Comparison of ENCODE assay signal across 8 cellular contexts in the genomic region with DNA sequence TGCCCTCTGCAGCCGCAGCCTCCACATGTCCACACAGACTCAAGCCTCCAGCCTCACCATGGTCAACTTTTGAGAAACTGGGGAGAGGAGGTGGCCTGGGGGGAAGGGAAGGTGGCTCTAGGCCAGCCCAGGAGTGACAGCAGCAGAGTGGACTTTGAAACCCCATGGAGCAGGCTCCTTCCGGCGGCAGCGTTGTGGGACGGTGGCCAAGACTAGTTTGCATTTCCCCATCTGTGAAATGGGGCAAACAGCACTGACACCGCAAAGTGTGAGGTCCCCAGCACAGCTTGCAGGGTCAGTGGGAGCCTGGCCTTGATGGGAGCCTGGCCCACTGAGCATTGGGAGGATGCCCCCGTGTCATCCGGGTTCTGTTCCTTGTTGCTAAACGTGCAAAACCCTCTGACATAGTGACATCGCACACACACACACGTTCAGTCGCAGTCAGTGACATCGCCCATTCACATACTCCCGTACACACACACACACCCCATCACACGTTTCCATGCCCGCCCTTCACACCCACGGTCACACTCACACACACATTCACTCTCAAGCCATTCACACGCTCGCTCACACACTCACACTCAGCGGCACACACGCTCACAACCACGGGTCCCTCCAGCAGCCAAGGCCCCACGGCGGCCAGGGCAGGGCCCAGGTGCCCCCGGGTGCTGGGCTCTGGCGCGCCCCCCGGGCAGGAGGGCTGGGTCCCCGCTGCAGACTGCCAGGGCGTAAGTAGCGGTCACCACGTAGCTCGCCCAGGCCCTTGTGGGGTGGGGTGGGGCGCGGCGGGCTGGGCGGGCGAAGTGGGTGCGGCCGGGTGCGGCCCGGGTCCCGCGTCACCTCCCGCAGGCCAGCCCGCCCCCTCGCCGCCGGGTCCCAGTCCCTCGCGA. TPM values are rescaled to one million over a fixed set of nuclear protein-coding genes. Genes with fewer than 3 reads are reported as not detected.
DNase-seq lines count a peak whose midpoint lies in the region; TF ChIP-seq lines count a peak whose summit lies in the region.

No MANE protein-coding gene starts in this region.

- no peaks in the 10 kb centered on the region for H3K9me3 Mint-ChIP-seq in activated T-cell treated with anti-CD3 and anti-CD28 coated beads, Interleukin-2, amount 50 U/mL, for 24 hours
- no peaks in the 10 kb centered on the region for H3K9me3 Mint-ChIP-seq in neural progenitor cell

- in situ Hi-C loops in GM23248 (cut with MboI): no loop called here

- H4K20me1 ChIP-seq in GM23248 (ENCODE audit: insufficient read depth) (no peaks in the 10 kb centered on the region), neural progenitor cell (ENCODE audit: low read depth) (peaks cover 50% of the 10 kb centered on the region)

- H3K27ac Mint-ChIP-seq in activated T-cell treated with anti-CD3 and anti-CD28 coated beads, Interleukin-2, amount 50 U/mL, for 24 hours: peak overlapping the region; percentile 96
- H3K27ac Mint-ChIP-seq in neural progenitor cell: peak overlapping the region; percentile 86

- H3K36me3 Mint-ChIP-seq in activated T-cell treated with anti-CD3 and anti-CD28 coated beads, Interleukin-2, amount 50 U/mL, for 24 hours (ENCODE audit: low read depth): peaks cover 15% of the 10 kb centered on the region
- H3K36me3 Mint-ChIP-seq in neural progenitor cell: no peaks in the 10 kb centered on the region

- H3K4me1 ChIP-seq in GM23248 (ENCODE audit: insufficient read depth) (peaks cover 37% of the 10 kb centered on the region), neural progenitor cell (peaks cover 8% of the 10 kb centered on the region)

- no peaks in the 10 kb centered on the region for H3K27me3 Mint-ChIP-seq in activated T-cell treated with anti-CD3 and anti-CD28 coated beads, Interleukin-2, amount 50 U/mL, for 24 hours
- H3K27me3 Mint-ChIP-seq in neural progenitor cell (ENCODE audit: insufficient read depth, low read depth): peaks cover 2% of the 10 kb centered on the region

- H3K27me3 ChIP-seq in GM23248 (replicated peaks; ENCODE audit: insufficient read depth): no peaks in the 10 kb centered on the region
- no peaks in the 10 kb centered on the region for H3K27me3 ChIP-seq in neural progenitor cell

- peaks cover 60% of the 10 kb centered on the region for H3K79me2 ChIP-seq in GM23248 (ENCODE audit: insufficient read depth)
- H3K79me2 ChIP-seq in neural progenitor cell (ENCODE audit: low read depth): peaks cover 48% of the 10 kb centered on the region

- DNase-seq in GM03348 (ENCODE audit: low spot score) (peak; percentile 20), GM23248 (peak; percentile 80), LNCaP clone FGC (ENCODE audit: low read depth) (no peak), fibroblast of the aortic adventitia (ENCODE audit: low read depth) (peak; percentile 34), neural progenitor cell (ENCODE audit: low spot score) (no peak), cerebellar nuclear complex (lab: John Stamatoyannopoulos, UW) (no peak), GM10248 (ENCODE audit: extremely low spot score) (no peak)
- peak; percentile 67 for DNase-seq in activated T-cell treated with anti-CD3 and anti-CD28 coated beads, Interleukin-2, amount 50 U/mL, for 24 hours

- POLR2A ChIA-PET in GM10248 (lab: Yijun Ruan, JAX): interaction anchor here (0.5 to 1.8 kb wide), 5 partner anchors 10 to 1379 kb away, joined by 3 to 17 read pairs (median 5); partner anchors contain the start of gene POLDIP3

- CTCF ChIA-PET in GM10248 (lab: Yijun Ruan, JAX): interaction anchor here (0.5 to 1.6 kb wide), 3 partner anchors 11 to 219 kb away, joined by 3 to 10 read pairs (median 3); no protein-coding TSS in a partner anchor

- H3K4me2 ChIP-seq in GM23248 (ENCODE audit: unreplicated experiment) (peak overlapping the region; percentile 87), neural progenitor cell (peak overlapping the region; percentile 93)

- H3K27ac ChIP-seq in GM23248 (peak overlapping the region; percentile 94), neural progenitor cell (no peak overlapping the region)

- H3K9ac ChIP-seq in GM23248 (peak overlapping the region; percentile 99), neural progenitor cell (peak overlapping the region; percentile 92)

- H3K4me3 ChIP-seq in GM23248 (peak overlapping the region; percentile 99), LNCaP clone FGC (ENCODE audit: low read depth, low read length) (peak overlapping the region; percentile 90), fibroblast of the aortic adventitia (ENCODE audit: low read depth, low read length) (peak overlapping the region; percentile 92), neural progenitor cell (peak overlapping the region; percentile 98)

- H3K9me3 ChIP-seq in GM23248 (ENCODE audit: low read depth): no peaks in the 10 kb centered on the region
- no peaks in the 10 kb centered on the region for H3K9me3 ChIP-seq in neural progenitor cell (ENCODE audit: low read depth)

- no peak for TF ChIP-seq CTCF in LNCaP clone FGC (IDR thresholded peaks at IDR 0.05; ENCODE audit: control insufficient read depth, extremely low read depth, insufficient read depth)
- TF ChIP-seq CTCF in fibroblast of the aortic adventitia (IDR thresholded peaks at IDR 0.05; ENCODE audit: insufficient read depth, low read length): no peak
- no peak for TF ChIP-seq CTCF in neural progenitor cell (IDR thresholded peaks at IDR 0.05)
- TF ChIP-seq CTCF in GM10248 (IDR thresholded peaks at IDR 0.05; ENCODE audit: control extremely low read depth, extremely low read depth, low read depth, missing control alignments): no peak

- H3K4me3 Mint-ChIP-seq in activated T-cell treated with anti-CD3 and anti-CD28 coated beads, Interleukin-2, amount 50 U/mL, for 24 hours: peak overlapping the region; percentile 98
- peak overlapping the region; percentile 98 for H3K4me3 Mint-ChIP-seq in neural progenitor cell

- H3K4me1 Mint-ChIP-seq in activated T-cell treated with anti-CD3 and anti-CD28 coated beads, Interleukin-2, amount 50 U/mL, for 24 hours (ENCODE audit: low read depth): peaks cover 40% of the 10 kb centered on the region
- H3K4me1 Mint-ChIP-seq in neural progenitor cell: peaks cover 16% of the 10 kb centered on the region

- WGBS in GM23248 (ENCODE audit: low coverage in 1 of 2, low lambda C conversion rate in 2 of 2, missing lambda C conversion rate in 2 of 2), 2 experiments: 2 to 4% methylated on average over 31 to 49 of the region's 51 CpGs

- no peaks in the 10 kb centered on the region for H3K9me2 ChIP-seq in GM23248 (ENCODE audit: insufficient read depth)

- H3K36me3 ChIP-seq in GM23248 (ENCODE audit: low read depth): no peaks in the 10 kb centered on the region
- no peaks in the 10 kb centered on the region for H3K36me3 ChIP-seq in neural progenitor cell

- no peak overlapping the region for H2AFZ ChIP-seq in GM23248
- peak overlapping the region; percentile 52 for H2AFZ ChIP-seq in neural progenitor cell (replicated peaks)

- H3F3A ChIP-seq in GM23248 (ENCODE audit: insufficient read depth): peaks cover 7% of the 10 kb centered on the region; the same call in 1 of the 2 replicates
- peaks cover 3% of the 10 kb centered on the region for H3F3A ChIP-seq in neural progenitor cell (ENCODE audit: low read depth)

RNA-seq across cellular contexts. Expression of gene CYB5R3, which starts 0.6 kb away (rescaled TPM):
- 314 and 378 TPM in 2 replicates for total RNA-seq in GM23248 (2014; rRNA removed; shearing (Covaris generic))
- 907 and 950 TPM in 2 replicates for polyA plus RNA-seq in GM23248 (2016; fragmentation: Nextera tagmentation; extraction: Ambion mirVana)
- total RNA-seq in fibroblast of the aortic adventitia (ENCODE audit: low replicate concordance) (44.4 and 113 TPM in 2 replicates), neural progenitor cell (ENCODE audit: low replicate concordance) (21.6 and 61.5 TPM in 2 replicates)

RNA-seq across cellular contexts. Expression of gene ATP5MGL, which starts 8.2 kb away (rescaled TPM):
- not detected in 2 replicates for total RNA-seq in GM23248 (2014; rRNA removed; shearing (Covaris generic))
- 0.62 TPM in 1 of 2 replicates, not detected in the other for polyA plus RNA-seq in GM23248 (2016; fragmentation: Nextera tagmentation; extraction: Ambion mirVana)
- total RNA-seq in fibroblast of the aortic adventitia (ENCODE audit: low replicate concordance) (1.5 and 3.5 TPM in 2 replicates), neural progenitor cell (ENCODE audit: low replicate concordance) (0.34 TPM in 1 of 2 replicates, not detected in the other)

RNA-seq across cellular contexts. Expression of gene POLDIP3, which starts 33.9 kb away (rescaled TPM):
- 32.8 and 35.5 TPM in 2 replicates for total RNA-seq in GM23248 (2014; rRNA removed; shearing (Covaris generic))
- polyA plus RNA-seq in GM23248 (2016; fragmentation: Nextera tagmentation; extraction: Ambion mirVana): 45.9 and 46.3 TPM in 2 replicates
- total RNA-seq in fibroblast of the aortic adventitia (ENCODE audit: low replicate concordance): 28.6 and 34.1 TPM in 2 replicates
- 37.8 and 67.2 TPM in 2 replicates for total RNA-seq in neural progenitor cell (ENCODE audit: low replicate concordance)

Comparison
In these comparisons a context has a peak if more than half of its experiments do, and no peak if none do; other contexts are left out.
1. DNase-seq: peak in GM03348 (single experiment), GM23248 (single experiment), activated T-cell treated with anti-CD3 and anti-CD28 coated beads, Interleukin-2, amount 50 U/mL, for 24 hours (single experiment) and fibroblast of the aortic adventitia (single experiment); none in LNCaP clone FGC (single experiment), neural progenitor cell (single experiment), cerebellar nuclear complex (0 of 2) and GM10248 (single experiment).
2. Peak in every context shown above with its lines, with median percentiles within 50 percentile points of each other: H3K4me3 ChIP-seq.